1 cellular context compared by ENCODE assay signal in genomic region chr15:76333720-76334437, GRCh38.
A peak's percentile ranks its signal among the peaks of the same experiment; 100 is the strongest.
TF ChIP-seq lines count a peak whose summit lies in the region.

No MANE protein-coding gene starts in this region.

TF ChIP-seq in HepG2, 621 proteins besides CTCF, POLR2A, EP300 and RAD21 (continued from another document and continues in another):
- TF ChIP-seq ZNF687 (CRISPR knock-in tag; IDR thresholded peaks at IDR 0.05) (peak; percentile 64), NR2F2 (IDR thresholded peaks at IDR 0.05; ENCODE audit: borderline replicate concordance, low read depth) (no peak), ZNF414 (CRISPR knock-in tag; IDR thresholded peaks at IDR 0.05) (no peak; the same call in 1 of the 2 replicates), ZNF121 (CRISPR knock-in tag; IDR thresholded peaks at IDR 0.05) (no peak), ZNF75D (CRISPR knock-in tag; IDR thresholded peaks at IDR 0.05; ENCODE audit: borderline replicate concordance) (no peak), SRY (CRISPR knock-in tag; IDR thresholded peaks at IDR 0.05) (no peak), NR2F6 (IDR thresholded peaks at IDR 0.05) (peak; percentile 53; the same call in 1 of the 2 replicates), NR2F6 (CRISPR knock-in tag; IDR thresholded peaks at IDR 0.05) (no peak), TEAD2 (CRISPR knock-in tag; IDR thresholded peaks at IDR 0.05) (no peak), ZNF160 (CRISPR knock-in tag; IDR thresholded peaks at IDR 0.05) (no peak), HOXD1 (CRISPR knock-in tag; IDR thresholded peaks at IDR 0.05) (no peak), ZBTB44 (CRISPR knock-in tag; IDR thresholded peaks at IDR 0.05) (no peak), MXD1 (CRISPR knock-in tag; IDR thresholded peaks at IDR 0.05) (no peak), ETV5 (CRISPR knock-in tag; IDR thresholded peaks at IDR 0.05; ENCODE audit: borderline replicate concordance) (peak; percentile 37; the same call in 1 of the 2 replicates), E2F1 (CRISPR knock-in tag; IDR thresholded peaks at IDR 0.05) (no peak), PCBP1 (IDR thresholded peaks at IDR 0.05; ENCODE audit: borderline replicate concordance, low read depth, low read length) (no peak), ZNF589 (CRISPR knock-in tag; conservative IDR thresholded peaks at IDR 0.05) (no peak), STAT5B (CRISPR knock-in tag; IDR thresholded peaks at IDR 0.05) (no peak), DRAP1 (CRISPR knock-in tag; IDR thresholded peaks at IDR 0.05) (no peak), YEATS4 (CRISPR knock-in tag; IDR thresholded peaks at IDR 0.05; ENCODE audit: borderline replicate concordance) (no peak; the same call in 1 of the 2 replicates), NCOA2 (CRISPR knock-in tag; IDR thresholded peaks at IDR 0.05) (no peak; the same call in 1 of the 2 replicates), BCL3 (CRISPR knock-in tag; IDR thresholded peaks at IDR 0.05) (no peak; the same call in 1 of the 2 replicates), ZNF12 (CRISPR knock-in tag; IDR thresholded peaks at IDR 0.05) (no peak; the same call in 1 of the 2 replicates), SIN3B (IDR thresholded peaks at IDR 0.05; ENCODE audit: low read length) (no peak), CHD4 (IDR thresholded peaks at IDR 0.05; ENCODE audit: borderline replicate concordance, low read length) (no peak), E2F2 (CRISPR knock-in tag; IDR thresholded peaks at IDR 0.05; ENCODE audit: borderline replicate concordance) (no peak), YY1 (IDR thresholded peaks at IDR 0.05; ENCODE audit: insufficient read depth, insufficient replicate concordance, low read depth, low read length) (no peak), ZNF670 (CRISPR knock-in tag; IDR thresholded peaks at IDR 0.05; ENCODE audit: borderline replicate concordance) (no peak), ZNF225 (CRISPR knock-in tag; IDR thresholded peaks at IDR 0.05) (no peak), ZMAT5 (CRISPR knock-in tag; IDR thresholded peaks at IDR 0.05; ENCODE audit: borderline replicate concordance, low read depth) (no peak), NR2F1 (CRISPR knock-in tag; IDR thresholded peaks at IDR 0.05) (peak; percentile 15 to 33; a peak in 2 of 4 replicates), ZNF691 (CRISPR knock-in tag; IDR thresholded peaks at IDR 0.05; ENCODE audit: borderline replicate concordance, low read depth) (no peak; the same call in 1 of the 2 replicates), SOX5 (CRISPR knock-in tag; IDR thresholded peaks at IDR 0.05; ENCODE audit: borderline replicate concordance) (peak; percentile 11; the same call in 1 of the 2 replicates), CREM (IDR thresholded peaks at IDR 0.05) (peak; percentile 56; the same call in 1 of the 2 replicates), CREM (CRISPR knock-in tag; IDR thresholded peaks at IDR 0.05) (no peak), ZNF574 (CRISPR knock-in tag; IDR thresholded peaks at IDR 0.05) (peak; percentile 28; the same call in 1 of the 2 replicates), ZNF572 (CRISPR knock-in tag; IDR thresholded peaks at IDR 0.05) (no peak), ZNF883 (CRISPR knock-in tag; IDR thresholded peaks at IDR 0.05; ENCODE audit: not compliant biosample characterization) (no peak), SIN3A (IDR thresholded peaks at IDR 0.05; ENCODE audit: borderline replicate concordance, low read depth, low read length) (no peak), ZNF749 (CRISPR knock-in tag; IDR thresholded peaks at IDR 0.05; ENCODE audit: borderline replicate concordance) (peak; percentile 34; the same call in 1 of the 2 replicates), ZBTB43 (CRISPR knock-in tag; conservative IDR thresholded peaks at IDR 0.05) (no peak), ZNF260 (CRISPR knock-in tag; IDR thresholded peaks at IDR 0.05; ENCODE audit: borderline replicate concordance, low read depth) (no peak), EZH2 (conservative IDR thresholded peaks at IDR 0.05; ENCODE audit: low read depth, low read length) (no peak), ZNF652 (CRISPR knock-in tag; IDR thresholded peaks at IDR 0.05; ENCODE audit: borderline replicate concordance, low read depth) (peak; percentile 99), ZNF597 (CRISPR knock-in tag; IDR thresholded peaks at IDR 0.05) (no peak)
